In the genomic region with DNA sequence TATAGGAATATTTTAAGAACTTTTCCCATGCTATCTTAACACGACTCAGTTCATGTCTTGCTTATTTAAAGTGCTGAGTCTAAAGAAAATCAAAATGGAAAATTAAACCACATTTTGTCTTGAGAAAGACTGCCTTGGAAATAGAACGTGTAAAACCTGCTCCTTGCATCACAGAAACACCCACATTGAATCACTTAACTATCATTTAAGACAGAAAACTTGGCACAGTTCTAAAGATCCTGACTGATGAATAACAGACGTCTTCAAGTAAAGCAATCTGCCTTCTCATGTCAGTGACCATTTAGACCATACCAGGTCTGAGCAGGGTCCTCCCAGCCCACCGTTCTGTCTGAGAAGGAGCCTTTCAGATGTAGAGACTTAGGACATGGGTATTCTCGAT, we compare ENCODE assay signal across 1 cellular context.
A peak's percentile ranks its signal among the peaks of the same experiment; 100 is the strongest.
TF ChIP-seq lines count a peak whose summit lies in the region.

No MANE protein-coding gene starts in this region.

TF ChIP-seq in HepG2, 621 proteins besides CTCF, POLR2A, EP300 and RAD21:
- TF ChIP-seq, protein P1, sequence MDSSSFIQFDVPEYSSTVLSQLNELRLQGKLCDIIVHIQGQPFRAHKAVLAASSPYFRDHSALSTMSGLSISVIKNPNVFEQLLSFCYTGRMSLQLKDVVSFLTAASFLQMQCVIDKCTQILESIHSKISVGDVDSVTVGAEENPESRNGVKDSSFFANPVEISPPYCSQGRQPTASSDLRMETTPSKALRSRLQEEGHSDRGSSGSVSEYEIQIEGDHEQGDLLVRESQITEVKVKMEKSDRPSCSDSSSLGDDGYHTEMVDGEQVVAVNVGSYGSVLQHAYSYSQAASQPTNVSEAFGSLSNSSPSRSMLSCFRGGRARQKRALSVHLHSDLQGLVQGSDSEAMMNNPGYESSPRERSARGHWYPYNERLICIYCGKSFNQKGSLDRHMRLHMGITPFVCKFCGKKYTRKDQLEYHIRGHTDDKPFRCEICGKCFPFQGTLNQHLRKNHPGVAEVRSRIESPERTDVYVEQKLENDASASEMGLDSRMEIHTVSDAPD (CRISPR knock-in tag; IDR thresholded peaks at IDR 0.05) = no peak
- peak; percentile 10 to 41; a peak in 1 of 4 replicates for TF ChIP-seq MAFK (conservative IDR thresholded peaks at IDR 0.05 in 1 of 2, IDR thresholded peaks at IDR 0.05 in 1 of 2; ENCODE audit: low read length in 2 of 2)
- TF ChIP-seq, protein P2, sequence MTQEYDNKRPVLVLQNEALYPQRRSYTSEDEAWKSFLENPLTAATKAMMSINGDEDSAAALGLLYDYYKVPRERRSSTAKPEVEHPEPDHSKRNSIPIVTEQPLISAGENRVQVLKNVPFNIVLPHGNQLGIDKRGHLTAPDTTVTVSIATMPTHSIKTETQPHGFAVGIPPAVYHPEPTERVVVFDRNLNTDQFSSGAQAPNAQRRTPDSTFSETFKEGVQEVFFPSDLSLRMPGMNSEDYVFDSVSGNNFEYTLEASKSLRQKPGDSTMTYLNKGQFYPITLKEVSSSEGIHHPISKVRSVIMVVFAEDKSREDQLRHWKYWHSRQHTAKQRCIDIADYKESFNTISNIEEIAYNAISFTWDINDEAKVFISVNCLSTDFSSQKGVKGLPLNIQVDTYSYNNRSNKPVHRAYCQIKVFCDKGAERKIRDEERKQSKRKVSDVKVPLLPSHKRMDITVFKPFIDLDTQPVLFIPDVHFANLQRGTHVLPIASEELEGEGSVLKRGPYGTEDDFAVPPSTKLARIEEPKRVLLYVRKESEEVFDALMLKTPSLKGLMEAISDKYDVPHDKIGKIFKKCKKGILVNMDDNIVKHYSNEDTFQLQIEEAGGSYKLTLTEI (CRISPR knock-in tag; conservative IDR thresholded peaks at IDR 0.05) = no peak
- TF ChIP-seq ZNF605 (CRISPR knock-in tag; IDR thresholded peaks at IDR 0.05) = no peak
- TF ChIP-seq PAX8 (CRISPR knock-in tag; IDR thresholded peaks at IDR 0.05; ENCODE audit: borderline replicate concordance) = no peak
- no peak for TF ChIP-seq ATF7 (IDR thresholded peaks at IDR 0.05)
- TF ChIP-seq ATF7 (CRISPR knock-in tag; IDR thresholded peaks at IDR 0.05) = no peak
- no peak for TF ChIP-seq WIZ (CRISPR knock-in tag; IDR thresholded peaks at IDR 0.05)
